Comparison of ENCODE assay signal across 3 cellular contexts in the genomic region with DNA sequence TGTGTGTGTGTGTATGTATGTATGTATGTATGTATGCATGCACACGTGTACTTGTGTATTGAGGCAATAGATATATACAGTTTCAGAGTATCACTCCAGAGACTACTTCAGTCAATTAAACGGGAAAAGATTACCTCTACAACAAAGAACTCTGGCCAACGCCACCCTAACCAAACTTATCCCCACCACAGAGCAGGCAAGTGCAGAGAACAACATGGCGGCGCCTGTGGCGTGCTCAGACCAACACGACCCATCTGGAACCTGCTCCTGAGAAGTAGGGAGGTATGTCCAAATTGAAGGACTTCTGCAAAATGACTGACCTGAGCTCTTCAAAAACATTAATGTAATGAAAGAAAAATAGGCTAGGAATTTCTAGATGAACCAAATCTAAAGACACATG.
TF ChIP-seq lines count a peak whose summit lies in the region.

No MANE protein-coding gene starts in this region.

TF ChIP-seq in SK-N-SH, 30 proteins besides CTCF, POLR2A, EP300 and RAD21 (continues in another document):
- TF ChIP-seq TEAD4 (IDR thresholded peaks at IDR 0.05; ENCODE audit: borderline replicate concordance, insufficient read depth) (no peak), SMC3 (IDR thresholded peaks at IDR 0.05; ENCODE audit: low read depth, low read length) (no peak), TCF12 (IDR thresholded peaks at IDR 0.05) (no peak), FOXM1 (IDR thresholded peaks at IDR 0.05; ENCODE audit: low read depth) (no peak), ELF1 (IDR thresholded peaks at IDR 0.05) (no peak), RFX5 (IDR thresholded peaks at IDR 0.05; ENCODE audit: low read length) (no peak), MEF2A (IDR thresholded peaks at IDR 0.05; ENCODE audit: borderline replicate concordance, low read depth) (no peak), EZH2phosphoT487 (IDR thresholded peaks at IDR 0.05; ENCODE audit: borderline replicate concordance, low read depth) (no peak), MXI1 (IDR thresholded peaks at IDR 0.05; ENCODE audit: low read depth, low read length) (no peak)
- TF ChIP-seq, protein P1, sequence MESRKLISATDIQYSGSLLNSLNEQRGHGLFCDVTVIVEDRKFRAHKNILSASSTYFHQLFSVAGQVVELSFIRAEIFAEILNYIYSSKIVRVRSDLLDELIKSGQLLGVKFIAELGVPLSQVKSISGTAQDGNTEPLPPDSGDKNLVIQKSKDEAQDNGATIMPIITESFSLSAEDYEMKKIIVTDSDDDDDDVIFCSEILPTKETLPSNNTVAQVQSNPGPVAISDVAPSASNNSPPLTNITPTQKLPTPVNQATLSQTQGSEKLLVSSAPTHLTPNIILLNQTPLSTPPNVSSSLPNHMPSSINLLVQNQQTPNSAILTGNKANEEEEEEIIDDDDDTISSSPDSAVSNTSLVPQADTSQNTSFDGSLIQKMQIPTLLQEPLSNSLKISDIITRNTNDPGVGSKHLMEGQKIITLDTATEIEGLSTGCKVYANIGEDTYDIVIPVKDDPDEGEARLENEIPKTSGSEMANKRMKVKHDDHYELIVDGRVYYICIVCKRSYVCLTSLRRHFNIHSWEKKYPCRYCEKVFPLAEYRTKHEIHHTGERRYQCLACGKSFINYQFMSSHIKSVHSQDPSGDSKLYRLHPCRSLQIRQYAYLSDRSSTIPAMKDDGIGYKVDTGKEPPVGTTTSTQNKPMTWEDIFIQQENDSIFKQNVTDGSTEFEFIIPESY (IDR thresholded peaks at IDR 0.05; ENCODE audit: borderline replicate concordance, low read depth), result no peak
- TF ChIP-seq, protein P2, sequence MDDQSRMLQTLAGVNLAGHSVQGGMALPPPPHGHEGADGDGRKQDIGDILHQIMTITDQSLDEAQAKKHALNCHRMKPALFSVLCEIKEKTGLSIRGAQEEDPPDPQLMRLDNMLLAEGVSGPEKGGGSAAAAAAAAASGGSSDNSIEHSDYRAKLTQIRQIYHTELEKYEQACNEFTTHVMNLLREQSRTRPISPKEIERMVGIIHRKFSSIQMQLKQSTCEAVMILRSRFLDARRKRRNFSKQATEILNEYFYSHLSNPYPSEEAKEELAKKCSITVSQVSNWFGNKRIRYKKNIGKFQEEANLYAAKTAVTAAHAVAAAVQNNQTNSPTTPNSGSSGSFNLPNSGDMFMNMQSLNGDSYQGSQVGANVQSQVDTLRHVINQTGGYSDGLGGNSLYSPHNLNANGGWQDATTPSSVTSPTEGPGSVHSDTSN (IDR thresholded peaks at IDR 0.05), result no peak
- TF ChIP-seq, protein P3, sequence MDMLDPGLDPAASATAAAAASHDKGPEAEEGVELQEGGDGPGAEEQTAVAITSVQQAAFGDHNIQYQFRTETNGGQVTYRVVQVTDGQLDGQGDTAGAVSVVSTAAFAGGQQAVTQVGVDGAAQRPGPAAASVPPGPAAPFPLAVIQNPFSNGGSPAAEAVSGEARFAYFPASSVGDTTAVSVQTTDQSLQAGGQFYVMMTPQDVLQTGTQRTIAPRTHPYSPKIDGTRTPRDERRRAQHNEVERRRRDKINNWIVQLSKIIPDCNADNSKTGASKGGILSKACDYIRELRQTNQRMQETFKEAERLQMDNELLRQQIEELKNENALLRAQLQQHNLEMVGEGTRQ (IDR thresholded peaks at IDR 0.05; ENCODE audit: borderline replicate concordance, low read depth, low read length), result no peak
- TF ChIP-seq, protein P4, sequence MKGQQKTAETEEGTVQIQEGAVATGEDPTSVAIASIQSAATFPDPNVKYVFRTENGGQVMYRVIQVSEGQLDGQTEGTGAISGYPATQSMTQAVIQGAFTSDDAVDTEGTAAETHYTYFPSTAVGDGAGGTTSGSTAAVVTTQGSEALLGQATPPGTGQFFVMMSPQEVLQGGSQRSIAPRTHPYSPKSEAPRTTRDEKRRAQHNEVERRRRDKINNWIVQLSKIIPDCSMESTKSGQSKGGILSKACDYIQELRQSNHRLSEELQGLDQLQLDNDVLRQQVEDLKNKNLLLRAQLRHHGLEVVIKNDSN (IDR thresholded peaks at IDR 0.05; ENCODE audit: borderline replicate concordance, low read depth), result no peak
- TF ChIP-seq, protein P5, sequence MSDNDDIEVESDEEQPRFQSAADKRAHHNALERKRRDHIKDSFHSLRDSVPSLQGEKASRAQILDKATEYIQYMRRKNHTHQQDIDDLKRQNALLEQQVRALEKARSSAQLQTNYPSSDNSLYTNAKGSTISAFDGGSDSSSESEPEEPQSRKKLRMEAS (IDR thresholded peaks at IDR 0.05; ENCODE audit: low read depth), result no peak

TF ChIP-seq in SK-N-SH treated with all-trans-retinoic acid at 6 μM for 48 hours, 23 proteins besides CTCF, POLR2A, EP300 and RAD21 (continued from another document):
- TF ChIP-seq TOX (CRISPR knock-in tag; IDR thresholded peaks at IDR 0.05; ENCODE audit: borderline replicate concordance), result no peak
- TF ChIP-seq, protein P6, sequence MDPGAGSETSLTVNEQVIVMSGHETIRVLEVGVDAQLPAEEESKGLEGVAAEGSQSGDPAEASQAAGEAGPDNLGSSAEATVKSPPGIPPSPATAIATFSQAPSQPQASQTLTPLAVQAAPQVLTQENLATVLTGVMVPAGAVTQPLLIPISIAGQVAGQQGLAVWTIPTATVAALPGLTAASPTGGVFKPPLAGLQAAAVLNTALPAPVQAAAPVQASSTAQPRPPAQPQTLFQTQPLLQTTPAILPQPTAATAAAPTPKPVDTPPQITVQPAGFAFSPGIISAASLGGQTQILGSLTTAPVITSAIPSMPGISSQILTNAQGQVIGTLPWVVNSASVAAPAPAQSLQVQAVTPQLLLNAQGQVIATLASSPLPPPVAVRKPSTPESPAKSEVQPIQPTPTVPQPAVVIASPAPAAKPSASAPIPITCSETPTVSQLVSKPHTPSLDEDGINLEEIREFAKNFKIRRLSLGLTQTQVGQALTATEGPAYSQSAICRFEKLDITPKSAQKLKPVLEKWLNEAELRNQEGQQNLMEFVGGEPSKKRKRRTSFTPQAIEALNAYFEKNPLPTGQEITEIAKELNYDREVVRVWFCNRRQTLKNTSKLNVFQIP (CRISPR knock-in tag; IDR thresholded peaks at IDR 0.05; ENCODE audit: borderline replicate concordance, low read depth), result no peak
- no peak for TF ChIP-seq PPARA (CRISPR knock-in tag; IDR thresholded peaks at IDR 0.05; ENCODE audit: borderline replicate concordance)
- TF ChIP-seq CSDC2 (CRISPR knock-in tag; IDR thresholded peaks at IDR 0.05), result no peak
- no peak for TF ChIP-seq ZC3H10 (CRISPR knock-in tag; IDR thresholded peaks at IDR 0.05)
- no peak for TF ChIP-seq ZFP30 (CRISPR knock-in tag; IDR thresholded peaks at IDR 0.05)
- TF ChIP-seq, protein P7, sequence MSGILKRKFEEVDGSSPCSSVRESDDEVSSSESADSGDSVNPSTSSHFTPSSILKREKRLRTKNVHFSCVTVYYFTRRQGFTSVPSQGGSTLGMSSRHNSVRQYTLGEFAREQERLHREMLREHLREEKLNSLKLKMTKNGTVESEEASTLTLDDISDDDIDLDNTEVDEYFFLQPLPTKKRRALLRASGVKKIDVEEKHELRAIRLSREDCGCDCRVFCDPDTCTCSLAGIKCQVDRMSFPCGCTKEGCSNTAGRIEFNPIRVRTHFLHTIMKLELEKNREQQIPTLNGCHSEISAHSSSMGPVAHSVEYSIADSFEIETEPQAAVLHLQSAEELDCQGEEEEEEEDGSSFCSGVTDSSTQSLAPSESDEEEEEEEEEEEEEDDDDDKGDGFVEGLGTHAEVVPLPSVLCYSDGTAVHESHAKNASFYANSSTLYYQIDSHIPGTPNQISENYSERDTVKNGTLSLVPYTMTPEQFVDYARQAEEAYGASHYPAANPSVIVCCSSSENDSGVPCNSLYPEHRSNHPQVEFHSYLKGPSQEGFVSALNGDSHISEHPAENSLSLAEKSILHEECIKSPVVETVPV (CRISPR knock-in tag; IDR thresholded peaks at IDR 0.05), result no peak
- no peak for TF ChIP-seq SNAI2 (CRISPR knock-in tag; IDR thresholded peaks at IDR 0.05)
- no peak for TF ChIP-seq ZNF565 (CRISPR knock-in tag; conservative IDR thresholded peaks at IDR 0.05; ENCODE audit: low read depth)
- no peak for TF ChIP-seq ZNF70 (CRISPR knock-in tag; IDR thresholded peaks at IDR 0.05)
- TF ChIP-seq RARB (CRISPR knock-in tag; IDR thresholded peaks at IDR 0.05), result no peak
- TF ChIP-seq, protein P8, sequence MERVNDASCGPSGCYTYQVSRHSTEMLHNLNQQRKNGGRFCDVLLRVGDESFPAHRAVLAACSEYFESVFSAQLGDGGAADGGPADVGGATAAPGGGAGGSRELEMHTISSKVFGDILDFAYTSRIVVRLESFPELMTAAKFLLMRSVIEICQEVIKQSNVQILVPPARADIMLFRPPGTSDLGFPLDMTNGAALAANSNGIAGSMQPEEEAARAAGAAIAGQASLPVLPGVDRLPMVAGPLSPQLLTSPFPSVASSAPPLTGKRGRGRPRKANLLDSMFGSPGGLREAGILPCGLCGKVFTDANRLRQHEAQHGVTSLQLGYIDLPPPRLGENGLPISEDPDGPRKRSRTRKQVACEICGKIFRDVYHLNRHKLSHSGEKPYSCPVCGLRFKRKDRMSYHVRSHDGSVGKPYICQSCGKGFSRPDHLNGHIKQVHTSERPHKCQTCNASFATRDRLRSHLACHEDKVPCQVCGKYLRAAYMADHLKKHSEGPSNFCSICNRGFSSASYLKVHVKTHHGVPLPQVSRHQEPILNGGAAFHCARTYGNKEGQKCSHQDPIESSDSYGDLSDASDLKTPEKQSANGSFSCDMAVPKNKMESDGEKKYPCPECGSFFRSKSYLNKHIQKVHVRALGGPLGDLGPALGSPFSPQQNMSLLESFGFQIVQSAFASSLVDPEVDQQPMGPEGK (CRISPR knock-in tag; IDR thresholded peaks at IDR 0.05; ENCODE audit: borderline replicate concordance), result no peak

TF ChIP-seq in neural cell, 6 proteins besides CTCF, POLR2A, EP300 and RAD21:
- TF ChIP-seq EZH2 (IDR thresholded peaks at IDR 0.05; ENCODE audit: borderline replicate concordance, insufficient read depth, low read length, poor library complexity, severe bottlenecking) (no peak), MXI1 (conservative IDR thresholded peaks at IDR 0.05; ENCODE audit: poor library complexity, severe bottlenecking) (no peak), SMC3 (conservative IDR thresholded peaks at IDR 0.05; ENCODE audit: poor library complexity) (no peak), POLR2AphosphoS5 (IDR thresholded peaks at IDR 0.05) (no peak), TAF1 (IDR thresholded peaks at IDR 0.05; ENCODE audit: low read depth) (no peak)
- TF ChIP-seq, protein P9, sequence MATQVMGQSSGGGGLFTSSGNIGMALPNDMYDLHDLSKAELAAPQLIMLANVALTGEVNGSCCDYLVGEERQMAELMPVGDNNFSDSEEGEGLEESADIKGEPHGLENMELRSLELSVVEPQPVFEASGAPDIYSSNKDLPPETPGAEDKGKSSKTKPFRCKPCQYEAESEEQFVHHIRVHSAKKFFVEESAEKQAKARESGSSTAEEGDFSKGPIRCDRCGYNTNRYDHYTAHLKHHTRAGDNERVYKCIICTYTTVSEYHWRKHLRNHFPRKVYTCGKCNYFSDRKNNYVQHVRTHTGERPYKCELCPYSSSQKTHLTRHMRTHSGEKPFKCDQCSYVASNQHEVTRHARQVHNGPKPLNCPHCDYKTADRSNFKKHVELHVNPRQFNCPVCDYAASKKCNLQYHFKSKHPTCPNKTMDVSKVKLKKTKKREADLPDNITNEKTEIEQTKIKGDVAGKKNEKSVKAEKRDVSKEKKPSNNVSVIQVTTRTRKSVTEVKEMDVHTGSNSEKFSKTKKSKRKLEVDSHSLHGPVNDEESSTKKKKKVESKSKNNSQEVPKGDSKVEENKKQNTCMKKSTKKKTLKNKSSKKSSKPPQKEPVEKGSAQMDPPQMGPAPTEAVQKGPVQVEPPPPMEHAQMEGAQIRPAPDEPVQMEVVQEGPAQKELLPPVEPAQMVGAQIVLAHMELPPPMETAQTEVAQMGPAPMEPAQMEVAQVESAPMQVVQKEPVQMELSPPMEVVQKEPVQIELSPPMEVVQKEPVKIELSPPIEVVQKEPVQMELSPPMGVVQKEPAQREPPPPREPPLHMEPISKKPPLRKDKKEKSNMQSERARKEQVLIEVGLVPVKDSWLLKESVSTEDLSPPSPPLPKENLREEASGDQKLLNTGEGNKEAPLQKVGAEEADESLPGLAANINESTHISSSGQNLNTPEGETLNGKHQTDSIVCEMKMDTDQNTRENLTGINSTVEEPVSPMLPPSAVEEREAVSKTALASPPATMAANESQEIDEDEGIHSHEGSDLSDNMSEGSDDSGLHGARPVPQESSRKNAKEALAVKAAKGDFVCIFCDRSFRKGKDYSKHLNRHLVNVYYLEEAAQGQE (IDR thresholded peaks at IDR 0.05; ENCODE audit: borderline replicate concordance), result no peak
